In genomic region chr2:105812180-105813044, GRCh38 we compare ENCODE assay signal across 1 cellular context.
A peak's percentile ranks its signal among the peaks of the same experiment; 100 is the strongest.
TF ChIP-seq lines count a peak whose summit lies in the region.

No MANE protein-coding gene starts in this region.

TF ChIP-seq in HepG2, 621 proteins besides CTCF, POLR2A, EP300 and RAD21 (continued from another document):
- TF ChIP-seq, protein P1, sequence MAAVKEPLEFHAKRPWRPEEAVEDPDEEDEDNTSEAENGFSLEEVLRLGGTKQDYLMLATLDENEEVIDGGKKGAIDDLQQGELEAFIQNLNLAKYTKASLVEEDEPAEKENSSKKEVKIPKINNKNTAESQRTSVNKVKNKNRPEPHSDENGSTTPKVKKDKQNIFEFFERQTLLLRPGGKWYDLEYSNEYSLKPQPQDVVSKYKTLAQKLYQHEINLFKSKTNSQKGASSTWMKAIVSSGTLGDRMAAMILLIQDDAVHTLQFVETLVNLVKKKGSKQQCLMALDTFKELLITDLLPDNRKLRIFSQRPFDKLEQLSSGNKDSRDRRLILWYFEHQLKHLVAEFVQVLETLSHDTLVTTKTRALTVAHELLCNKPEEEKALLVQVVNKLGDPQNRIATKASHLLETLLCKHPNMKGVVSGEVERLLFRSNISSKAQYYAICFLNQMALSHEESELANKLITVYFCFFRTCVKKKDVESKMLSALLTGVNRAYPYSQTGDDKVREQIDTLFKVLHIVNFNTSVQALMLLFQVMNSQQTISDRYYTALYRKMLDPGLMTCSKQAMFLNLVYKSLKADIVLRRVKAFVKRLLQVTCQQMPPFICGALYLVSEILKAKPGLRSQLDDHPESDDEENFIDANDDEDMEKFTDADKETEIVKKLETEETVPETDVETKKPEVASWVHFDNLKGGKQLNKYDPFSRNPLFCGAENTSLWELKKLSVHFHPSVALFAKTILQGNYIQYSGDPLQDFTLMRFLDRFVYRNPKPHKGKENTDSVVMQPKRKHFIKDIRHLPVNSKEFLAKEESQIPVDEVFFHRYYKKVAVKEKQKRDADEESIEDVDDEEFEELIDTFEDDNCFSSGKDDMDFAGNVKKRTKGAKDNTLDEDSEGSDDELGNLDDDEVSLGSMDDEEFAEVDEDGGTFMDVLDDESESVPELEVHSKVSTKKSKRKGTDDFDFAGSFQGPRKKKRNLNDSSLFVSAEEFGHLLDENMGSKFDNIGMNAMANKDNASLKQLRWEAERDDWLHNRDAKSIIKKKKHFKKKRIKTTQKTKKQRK (IDR thresholded peaks at IDR 0.05; ENCODE audit: low read length), result no peak
- TF ChIP-seq DZIP1 (CRISPR knock-in tag; IDR thresholded peaks at IDR 0.05) (no peak), ZNF280B (CRISPR knock-in tag; IDR thresholded peaks at IDR 0.05; ENCODE audit: borderline replicate concordance) (no peak), EEA1 (CRISPR knock-in tag; IDR thresholded peaks at IDR 0.05; ENCODE audit: borderline replicate concordance) (no peak), HOXA7 (CRISPR knock-in tag; IDR thresholded peaks at IDR 0.05) (no peak), ZNF484 (CRISPR knock-in tag; IDR thresholded peaks at IDR 0.05; ENCODE audit: borderline replicate concordance, low read depth) (no peak), ZNF12 (CRISPR knock-in tag; IDR thresholded peaks at IDR 0.05) (no peak), ZNF674 (CRISPR knock-in tag; IDR thresholded peaks at IDR 0.05; ENCODE audit: low read depth) (no peak), HES4 (CRISPR knock-in tag; IDR thresholded peaks at IDR 0.05; ENCODE audit: borderline replicate concordance) (no peak), ZBTB43 (CRISPR knock-in tag; conservative IDR thresholded peaks at IDR 0.05) (no peak), SAP130 (CRISPR knock-in tag; IDR thresholded peaks at IDR 0.05; ENCODE audit: low read depth) (peak; percentile 18; the same call in 1 of the 2 replicates), JDP2 (CRISPR knock-in tag; IDR thresholded peaks at IDR 0.05; ENCODE audit: borderline replicate concordance) (no peak), ETV6 (CRISPR knock-in tag; conservative IDR thresholded peaks at IDR 0.05) (no peak), RBFOX2 (IDR thresholded peaks at IDR 0.05; ENCODE audit: low read depth, low read length) (no peak), SIN3A (IDR thresholded peaks at IDR 0.05; ENCODE audit: borderline replicate concordance, low read depth, low read length) (no peak), JARID2 (CRISPR knock-in tag; IDR thresholded peaks at IDR 0.05; ENCODE audit: insufficient replicate concordance) (no peak), ZFP36L2 (CRISPR knock-in tag; IDR thresholded peaks at IDR 0.05) (no peak), FLYWCH1 (CRISPR knock-in tag; IDR thresholded peaks at IDR 0.05) (no peak), JUNB (CRISPR knock-in tag; IDR thresholded peaks at IDR 0.05; ENCODE audit: borderline replicate concordance) (no peak), KAT8 (CRISPR knock-in tag; IDR thresholded peaks at IDR 0.05) (no peak), ZKSCAN8 (CRISPR knock-in tag; IDR thresholded peaks at IDR 0.05; ENCODE audit: borderline replicate concordance) (no peak), HMGXB4 (CRISPR knock-in tag; IDR thresholded peaks at IDR 0.05; ENCODE audit: borderline replicate concordance in 1 of 2, low read depth in 1 of 2) (no peak), KLF15 (CRISPR knock-in tag; IDR thresholded peaks at IDR 0.05; ENCODE audit: borderline replicate concordance) (no peak), PREB (CRISPR knock-in tag; IDR thresholded peaks at IDR 0.05) (no peak), ZNF441 (CRISPR knock-in tag; IDR thresholded peaks at IDR 0.05; ENCODE audit: borderline replicate concordance) (no peak), PAXIP1 (CRISPR knock-in tag; conservative IDR thresholded peaks at IDR 0.05) (0 out of 2 replicates have a peak, but pooled peaks have one; percentile 26), EZH2 (conservative IDR thresholded peaks at IDR 0.05; ENCODE audit: low read depth, low read length) (no peak), ZNF547 (CRISPR knock-in tag; IDR thresholded peaks at IDR 0.05) (0 out of 2 replicates have a peak, but pooled peaks have one; percentile 28), SMARCC2 (IDR thresholded peaks at IDR 0.05) (no peak), ZNF430 (CRISPR knock-in tag; IDR thresholded peaks at IDR 0.05) (no peak), RARA (CRISPR knock-in tag; IDR thresholded peaks at IDR 0.05) (0 out of 2 replicates have a peak, but pooled peaks have one; percentile 10), ZSCAN20 (CRISPR knock-in tag; IDR thresholded peaks at IDR 0.05; ENCODE audit: borderline replicate concordance) (no peak), GLMP (CRISPR knock-in tag; IDR thresholded peaks at IDR 0.05; ENCODE audit: borderline replicate concordance) (no peak), CHCHD3 (CRISPR knock-in tag; IDR thresholded peaks at IDR 0.05) (no peak)
- TF ChIP-seq, protein P2, sequence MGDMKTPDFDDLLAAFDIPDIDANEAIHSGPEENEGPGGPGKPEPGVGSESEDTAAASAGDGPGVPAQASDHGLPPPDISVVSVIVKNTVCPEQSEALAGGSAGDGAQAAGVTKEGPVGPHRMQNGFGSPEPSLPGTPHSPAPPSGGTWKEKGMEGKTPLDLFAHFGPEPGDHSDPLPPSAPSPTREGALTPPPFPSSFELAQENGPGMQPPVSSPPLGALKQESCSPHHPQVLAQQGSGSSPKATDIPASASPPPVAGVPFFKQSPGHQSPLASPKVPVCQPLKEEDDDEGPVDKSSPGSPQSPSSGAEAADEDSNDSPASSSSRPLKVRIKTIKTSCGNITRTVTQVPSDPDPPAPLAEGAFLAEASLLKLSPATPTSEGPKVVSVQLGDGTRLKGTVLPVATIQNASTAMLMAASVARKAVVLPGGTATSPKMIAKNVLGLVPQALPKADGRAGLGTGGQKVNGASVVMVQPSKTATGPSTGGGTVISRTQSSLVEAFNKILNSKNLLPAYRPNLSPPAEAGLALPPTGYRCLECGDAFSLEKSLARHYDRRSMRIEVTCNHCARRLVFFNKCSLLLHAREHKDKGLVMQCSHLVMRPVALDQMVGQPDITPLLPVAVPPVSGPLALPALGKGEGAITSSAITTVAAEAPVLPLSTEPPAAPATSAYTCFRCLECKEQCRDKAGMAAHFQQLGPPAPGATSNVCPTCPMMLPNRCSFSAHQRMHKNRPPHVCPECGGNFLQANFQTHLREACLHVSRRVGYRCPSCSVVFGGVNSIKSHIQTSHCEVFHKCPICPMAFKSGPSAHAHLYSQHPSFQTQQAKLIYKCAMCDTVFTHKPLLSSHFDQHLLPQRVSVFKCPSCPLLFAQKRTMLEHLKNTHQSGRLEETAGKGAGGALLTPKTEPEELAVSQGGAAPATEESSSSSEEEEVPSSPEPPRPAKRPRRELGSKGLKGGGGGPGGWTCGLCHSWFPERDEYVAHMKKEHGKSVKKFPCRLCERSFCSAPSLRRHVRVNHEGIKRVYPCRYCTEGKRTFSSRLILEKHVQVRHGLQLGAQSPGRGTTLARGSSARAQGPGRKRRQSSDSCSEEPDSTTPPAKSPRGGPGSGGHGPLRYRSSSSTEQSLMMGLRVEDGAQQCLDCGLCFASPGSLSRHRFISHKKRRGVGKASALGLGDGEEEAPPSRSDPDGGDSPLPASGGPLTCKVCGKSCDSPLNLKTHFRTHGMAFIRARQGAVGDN (CRISPR knock-in tag; IDR thresholded peaks at IDR 0.05), result peak; percentile 42
- TF ChIP-seq, protein P3, sequence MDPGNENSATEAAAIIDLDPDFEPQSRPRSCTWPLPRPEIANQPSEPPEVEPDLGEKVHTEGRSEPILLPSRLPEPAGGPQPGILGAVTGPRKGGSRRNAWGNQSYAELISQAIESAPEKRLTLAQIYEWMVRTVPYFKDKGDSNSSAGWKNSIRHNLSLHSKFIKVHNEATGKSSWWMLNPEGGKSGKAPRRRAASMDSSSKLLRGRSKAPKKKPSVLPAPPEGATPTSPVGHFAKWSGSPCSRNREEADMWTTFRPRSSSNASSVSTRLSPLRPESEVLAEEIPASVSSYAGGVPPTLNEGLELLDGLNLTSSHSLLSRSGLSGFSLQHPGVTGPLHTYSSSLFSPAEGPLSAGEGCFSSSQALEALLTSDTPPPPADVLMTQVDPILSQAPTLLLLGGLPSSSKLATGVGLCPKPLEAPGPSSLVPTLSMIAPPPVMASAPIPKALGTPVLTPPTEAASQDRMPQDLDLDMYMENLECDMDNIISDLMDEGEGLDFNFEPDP (CRISPR knock-in tag; conservative IDR thresholded peaks at IDR 0.05), result no peak
